3 cellular contexts compared by ENCODE assay signal in the genomic region with DNA sequence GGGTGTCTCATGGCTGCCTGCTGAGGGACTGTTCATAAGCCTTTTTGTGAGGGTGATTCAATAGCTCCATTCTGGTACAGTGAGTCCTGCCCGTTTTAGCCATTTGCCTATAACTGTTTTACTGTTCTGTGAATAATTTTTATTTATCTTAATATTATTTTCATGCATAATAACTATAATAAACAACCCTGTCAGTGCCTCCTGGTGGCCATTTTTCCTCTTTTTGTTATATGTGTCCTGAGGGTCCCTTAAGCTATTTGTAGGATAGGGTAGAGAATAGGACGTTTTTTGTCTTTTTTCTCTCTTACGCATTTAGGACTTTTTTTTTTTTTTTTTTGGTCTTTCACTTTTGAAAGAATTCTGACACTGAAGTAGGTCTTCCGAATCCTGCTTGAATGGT.
TF ChIP-seq lines count a peak whose summit lies in the region.

No MANE protein-coding gene starts in this region.

TF ChIP-seq in SK-N-SH, 30 proteins besides CTCF, POLR2A, EP300 and RAD21:
- TF ChIP-seq RCOR1 (IDR thresholded peaks at IDR 0.05; ENCODE audit: low read length) = no peak

TF ChIP-seq in SK-N-SH treated with all-trans-retinoic acid at 6 μM for 48 hours, 23 proteins besides CTCF, POLR2A, EP300 and RAD21:
- TF ChIP-seq RARB (CRISPR knock-in tag; IDR thresholded peaks at IDR 0.05) = no peak
- no peak for TF ChIP-seq OSR1 (CRISPR knock-in tag; IDR thresholded peaks at IDR 0.05)
- TF ChIP-seq, protein P1, sequence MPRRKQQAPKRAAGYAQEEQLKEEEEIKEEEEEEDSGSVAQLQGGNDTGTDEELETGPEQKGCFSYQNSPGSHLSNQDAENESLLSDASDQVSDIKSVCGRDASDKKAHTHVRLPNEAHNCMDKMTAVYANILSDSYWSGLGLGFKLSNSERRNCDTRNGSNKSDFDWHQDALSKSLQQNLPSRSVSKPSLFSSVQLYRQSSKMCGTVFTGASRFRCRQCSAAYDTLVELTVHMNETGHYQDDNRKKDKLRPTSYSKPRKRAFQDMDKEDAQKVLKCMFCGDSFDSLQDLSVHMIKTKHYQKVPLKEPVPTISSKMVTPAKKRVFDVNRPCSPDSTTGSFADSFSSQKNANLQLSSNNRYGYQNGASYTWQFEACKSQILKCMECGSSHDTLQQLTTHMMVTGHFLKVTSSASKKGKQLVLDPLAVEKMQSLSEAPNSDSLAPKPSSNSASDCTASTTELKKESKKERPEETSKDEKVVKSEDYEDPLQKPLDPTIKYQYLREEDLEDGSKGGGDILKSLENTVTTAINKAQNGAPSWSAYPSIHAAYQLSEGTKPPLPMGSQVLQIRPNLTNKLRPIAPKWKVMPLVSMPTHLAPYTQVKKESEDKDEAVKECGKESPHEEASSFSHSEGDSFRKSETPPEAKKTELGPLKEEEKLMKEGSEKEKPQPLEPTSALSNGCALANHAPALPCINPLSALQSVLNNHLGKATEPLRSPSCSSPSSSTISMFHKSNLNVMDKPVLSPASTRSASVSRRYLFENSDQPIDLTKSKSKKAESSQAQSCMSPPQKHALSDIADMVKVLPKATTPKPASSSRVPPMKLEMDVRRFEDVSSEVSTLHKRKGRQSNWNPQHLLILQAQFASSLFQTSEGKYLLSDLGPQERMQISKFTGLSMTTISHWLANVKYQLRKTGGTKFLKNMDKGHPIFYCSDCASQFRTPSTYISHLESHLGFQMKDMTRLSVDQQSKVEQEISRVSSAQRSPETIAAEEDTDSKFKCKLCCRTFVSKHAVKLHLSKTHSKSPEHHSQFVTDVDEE (CRISPR knock-in tag; IDR thresholded peaks at IDR 0.05) = no peak
- TF ChIP-seq, protein P2, sequence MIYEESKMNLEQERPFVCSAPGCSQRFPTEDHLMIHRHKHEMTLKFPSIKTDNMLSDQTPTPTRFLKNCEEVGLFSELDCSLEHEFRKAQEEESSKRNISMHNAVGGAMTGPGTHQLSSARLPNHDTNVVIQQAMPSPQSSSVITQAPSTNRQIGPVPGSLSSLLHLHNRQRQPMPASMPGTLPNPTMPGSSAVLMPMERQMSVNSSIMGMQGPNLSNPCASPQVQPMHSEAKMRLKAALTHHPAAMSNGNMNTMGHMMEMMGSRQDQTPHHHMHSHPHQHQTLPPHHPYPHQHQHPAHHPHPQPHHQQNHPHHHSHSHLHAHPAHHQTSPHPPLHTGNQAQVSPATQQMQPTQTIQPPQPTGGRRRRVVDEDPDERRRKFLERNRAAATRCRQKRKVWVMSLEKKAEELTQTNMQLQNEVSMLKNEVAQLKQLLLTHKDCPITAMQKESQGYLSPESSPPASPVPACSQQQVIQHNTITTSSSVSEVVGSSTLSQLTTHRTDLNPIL (CRISPR knock-in tag; IDR thresholded peaks at IDR 0.05; ENCODE audit: low read depth) = no peak
- no peak for TF ChIP-seq SNAI2 (CRISPR knock-in tag; IDR thresholded peaks at IDR 0.05)
- TF ChIP-seq ZFP3 (CRISPR knock-in tag; IDR thresholded peaks at IDR 0.05) = no peak
- no peak for TF ChIP-seq ZFP30 (CRISPR knock-in tag; IDR thresholded peaks at IDR 0.05)
- TF ChIP-seq TOX (CRISPR knock-in tag; IDR thresholded peaks at IDR 0.05; ENCODE audit: borderline replicate concordance) = no peak

TF ChIP-seq in H1, 55 proteins besides CTCF, POLR2A, EP300 and RAD21:
- TF ChIP-seq YY1 (IDR thresholded peaks at IDR 0.05; ENCODE audit: low read depth, low read length) (no peak), RBBP5 (IDR thresholded peaks at IDR 0.05; ENCODE audit: borderline replicate concordance, low read depth, low read length) (no peak), SAP30 (IDR thresholded peaks at IDR 0.05; ENCODE audit: insufficient read depth, insufficient replicate concordance, low read length) (no peak), EGR1 (IDR thresholded peaks at IDR 0.05; ENCODE audit: borderline replicate concordance, low read depth, low read length) (no peak), KDM5A (IDR thresholded peaks at IDR 0.05; ENCODE audit: low read length) (no peak), BCL11A (IDR thresholded peaks at IDR 0.05; ENCODE audit: low read depth in 2 of 2, low read length in 2 of 2) (no peak), SRF (IDR thresholded peaks at IDR 0.05; ENCODE audit: low read depth, low read length) (no peak), CHD2 (IDR thresholded peaks at IDR 0.05; ENCODE audit: low read length) (no peak), KDM4A (IDR thresholded peaks at IDR 0.05; ENCODE audit: low read depth, low read length, severe bottlenecking) (no peak), RNF2 (IDR thresholded peaks at IDR 0.05; ENCODE audit: borderline replicate concordance, low read depth, low read length, missing control alignments, poor library complexity, severe bottlenecking) (no peak), EZH2 (IDR thresholded peaks at IDR 0.05; ENCODE audit: low read depth, low read length, severe bottlenecking) (no peak), GABPA (IDR thresholded peaks at IDR 0.05; ENCODE audit: borderline replicate concordance, insufficient read depth, low read length) (no peak), MAX (IDR thresholded peaks at IDR 0.05) (no peak), TAF7 (optimal IDR thresholded peaks at IDR 0.05; ENCODE audit: borderline replicate concordance, low read depth, low read length) (no peak)
